38 cellular contexts compared by ENCODE assay signal in the genomic region with DNA sequence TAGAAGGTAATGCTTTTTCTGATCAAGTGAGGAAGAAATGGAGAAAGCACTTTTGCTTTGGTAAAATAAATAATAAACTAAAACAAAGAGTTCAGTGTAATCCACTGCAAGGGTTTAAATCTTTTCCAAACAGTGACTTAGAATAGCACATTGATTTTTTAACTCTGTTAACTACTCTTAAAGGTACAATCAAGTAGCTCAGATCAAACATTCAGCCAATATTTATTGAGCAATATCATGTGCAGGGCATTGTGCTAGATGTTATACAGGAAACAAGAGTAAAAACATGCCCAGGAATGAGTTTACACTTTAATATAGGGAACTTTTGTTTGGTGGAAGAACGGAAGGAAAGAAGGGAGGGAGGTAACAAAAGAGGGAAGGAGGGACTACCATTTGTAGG.
"Had no signal": no experiment of that assay in that cellular context is flagged by ENCODE, and none has a peak within 500 bp of the region (broad histone marks: within the 10 kb centered on the region; RNA-seq: fewer than 3 reads in every experiment).

No MANE protein-coding gene starts in this region.

- H3K36me3 Mint-ChIP-seq: activated CD4-positive, alpha-beta memory T cell treated with anti-CD3 and anti-CD28 coated beads for 36 hours; activated naive CD4-positive, alpha-beta T cell treated with anti-CD3 and anti-CD28 coated beads, Interleukin-2, amount 50 U/mL, for 72 hours; activated naive CD8-positive, alpha-beta T cell treated with anti-CD3 and anti-CD28 coated beads for 36 hours; brain had no signal

- DNase-seq: activated B cell treated with CpG ODN at 0.5 μM for 24 hours; activated CD4-positive, alpha-beta memory T cell treated with anti-CD3 and anti-CD28 coated beads for 36 hours; activated CD4-positive, alpha-beta T cell treated with anti-CD3 and anti-CD28 coated beads for 4 hours; activated CD4-positive, alpha-beta T cell treated with anti-CD3 and anti-CD28 coated beads, Interleukin-2, amount 10 ng/mL, durations not matched to agents 24 days and 14 days; activated CD4-positive, alpha-beta T cell treated with anti-CD3 and anti-CD28 coated beads, Interleukin-2, amount 50 U/mL, for 1 hour; activated CD4-positive, alpha-beta T cell treated with anti-CD3 and anti-CD28 coated beads, Interleukin-2, amount 50 U/mL, for 4 hours; activated CD4-positive, CD25-positive, alpha-beta regulatory T cell treated with anti-CD3 and anti-CD28 coated beads, Interleukin-2, amount 50 U/mL, for 72 hours; activated CD8-positive, alpha-beta memory T cell treated with anti-CD3 and anti-CD28 coated beads, Interleukin-2, amount 50 U/mL, for 4 hours; activated CD8-positive, alpha-beta T cell treated with anti-CD3 and anti-CD28 coated beads for 36 hours; activated effector memory CD4-positive, alpha-beta T cell treated with anti-CD3 and anti-CD28 coated beads, Interleukin-2, amount 50 U/mL, for 16 hours; activated gamma-delta T cell treated with Interleukin-2 at 50 U/mL for 16 hours; activated naive CD4-positive, alpha-beta T cell; activated naive CD4-positive, alpha-beta T cell treated with anti-CD3 and anti-CD28 coated beads for 36 hours; activated naive CD4-positive, alpha-beta T cell treated with anti-CD3 and anti-CD28 coated beads, Interleukin-2, amount 50 U/mL, for 16 hours; activated naive CD8-positive, alpha-beta T cell treated with anti-CD3 and anti-CD28 coated beads for 36 hours; activated T-cell treated with anti-CD3 and anti-CD28 coated beads for 4 hours; activated T-cell treated with anti-CD3 and anti-CD28 coated beads, Interleukin-2, amount 50 U/mL, for 1 hour; activated T-cell treated with anti-CD3 and anti-CD28 coated beads, Interleukin-2, amount 50 U/mL, for 4 hours; activated T-cell treated with anti-CD3 and anti-CD28 coated beads, Interleukin-2, amount 50 U/mL, for 72 hours; adrenal gland; amniotic stem cell; aorta; caudate nucleus; cerebellar nuclear complex; T-helper 1 cell; T-helper 2 cell; T-helper 9 cell had no signal

- H3K4me3 Mint-ChIP-seq: activated B cell treated with CpG ODN at 0.5 μM for 24 hours; activated CD4-positive, alpha-beta memory T cell treated with anti-CD3 and anti-CD28 coated beads for 36 hours; activated CD4-positive, alpha-beta T cell treated with anti-CD3 and anti-CD28 coated beads, Interleukin-2, amount 10 ng/mL, durations not matched to agents 24 days and 14 days; activated CD8-positive, alpha-beta T cell treated with anti-CD3 and anti-CD28 coated beads for 36 hours; activated naive CD4-positive, alpha-beta T cell treated with anti-CD3 and anti-CD28 coated beads for 36 hours; activated naive CD8-positive, alpha-beta T cell treated with anti-CD3 and anti-CD28 coated beads for 36 hours; activated T-cell treated with anti-CD3 and anti-CD28 coated beads, Interleukin-2, amount 50 U/mL, for 4 hours; activated T-cell treated with anti-CD3 and anti-CD28 coated beads, Interleukin-2, amount 50 U/mL, for 72 hours; activated T-helper 1 cell treated with anti-CD3 and anti-CD28 coated beads, Interleukin-12 subunit alpha, Interleukin-12 subunit beta, Interleukin-2, Interleukin-4 antibody, amounts not matched to agents 30 ng/mL and 10 ng/mL and 1 ng/mL, durations not matched to agents 14 hours and 24 hours and 36 hours; activated T-helper 17 cell treated with anti-CD3 and anti-CD28 coated beads, Interleukin-2, amount 50 U/mL, for 72 hours; brain; central memory CD8-positive, alpha-beta T cell; T-helper 1 cell treated with Interleukin-12 subunit alpha and Interleukin-12 subunit beta and Interleukin-4 antibody, amounts not matched to agents 30 μg/mL and 1 μg/mL, for 36 hours; T-helper 2 cell treated with Interferon-gamma antibody and Interleukin-4, amounts not matched to agents 5 μg/mL and 100 μg/mL, for 36 hours had no signal

- H3K9me3 ChIP-seq: adrenal gland had no signal

- H3K27ac Mint-ChIP-seq: activated B cell treated with CpG ODN at 0.5 μM for 24 hours; activated CD4-positive, alpha-beta memory T cell treated with anti-CD3 and anti-CD28 coated beads for 36 hours; activated CD4-positive, alpha-beta T cell treated with anti-CD3 and anti-CD28 coated beads, Interleukin-2, amount 10 ng/mL, durations not matched to agents 24 days and 14 days; activated CD8-positive, alpha-beta T cell treated with anti-CD3 and anti-CD28 coated beads for 36 hours; activated naive CD4-positive, alpha-beta T cell treated with anti-CD3 and anti-CD28 coated beads for 36 hours; activated naive CD4-positive, alpha-beta T cell treated with anti-CD3 and anti-CD28 coated beads, Interleukin-2, amount 50 U/mL, for 72 hours; activated naive CD8-positive, alpha-beta T cell treated with anti-CD3 and anti-CD28 coated beads for 36 hours; activated T-cell treated with anti-CD3 and anti-CD28 coated beads, Interleukin-2, amount 50 U/mL, for 72 hours; activated T-helper 1 cell treated with anti-CD3 and anti-CD28 coated beads, Interleukin-12 subunit alpha, Interleukin-12 subunit beta, Interleukin-2, Interleukin-4 antibody, amounts not matched to agents 30 ng/mL and 10 ng/mL and 1 ng/mL, durations not matched to agents 14 hours and 24 hours and 36 hours; activated T-helper 17 cell treated with anti-CD3 and anti-CD28 coated beads, Interleukin-2, amount 50 U/mL, for 72 hours; T-helper 1 cell treated with Interleukin-12 subunit alpha and Interleukin-12 subunit beta and Interleukin-4 antibody, amounts not matched to agents 30 μg/mL and 1 μg/mL, for 36 hours; T-helper 2 cell treated with Interferon-gamma antibody and Interleukin-4, amounts not matched to agents 5 μg/mL and 100 μg/mL, for 36 hours had no signal

- H3K9me3 Mint-ChIP-seq: activated B cell treated with CpG ODN at 0.5 μM for 24 hours; activated CD4-positive, alpha-beta T cell treated with anti-CD3 and anti-CD28 coated beads, Interleukin-2, amount 10 ng/mL, durations not matched to agents 24 days and 14 days; activated CD8-positive, alpha-beta T cell treated with anti-CD3 and anti-CD28 coated beads for 36 hours; activated naive CD4-positive, alpha-beta T cell treated with anti-CD3 and anti-CD28 coated beads for 36 hours; activated naive CD4-positive, alpha-beta T cell treated with anti-CD3 and anti-CD28 coated beads, Interleukin-2, amount 50 U/mL, for 72 hours; activated naive CD8-positive, alpha-beta T cell treated with anti-CD3 and anti-CD28 coated beads for 36 hours; activated T-cell treated with anti-CD3 and anti-CD28 coated beads, Interleukin-2, amount 50 U/mL, for 4 hours; activated T-cell treated with anti-CD3 and anti-CD28 coated beads, Interleukin-2, amount 50 U/mL, for 72 hours; activated T-helper 1 cell treated with anti-CD3 and anti-CD28 coated beads, Interleukin-12 subunit alpha, Interleukin-12 subunit beta, Interleukin-2, Interleukin-4 antibody, amounts not matched to agents 30 ng/mL and 10 ng/mL and 1 ng/mL, durations not matched to agents 14 hours and 24 hours and 36 hours; activated T-helper 17 cell treated with anti-CD3 and anti-CD28 coated beads, Interleukin-2, amount 50 U/mL, for 72 hours; brain; central memory CD8-positive, alpha-beta T cell; T-helper 1 cell treated with Interleukin-12 subunit alpha and Interleukin-12 subunit beta and Interleukin-4 antibody, amounts not matched to agents 30 μg/mL and 1 μg/mL, for 36 hours; T-helper 2 cell treated with Interferon-gamma antibody and Interleukin-4, amounts not matched to agents 5 μg/mL and 100 μg/mL, for 36 hours had no signal

- H3K27me3 Mint-ChIP-seq: activated B cell treated with CpG ODN at 0.5 μM for 24 hours; activated CD4-positive, alpha-beta memory T cell treated with anti-CD3 and anti-CD28 coated beads for 36 hours; activated CD4-positive, alpha-beta T cell treated with anti-CD3 and anti-CD28 coated beads, Interleukin-2, amount 10 ng/mL, durations not matched to agents 24 days and 14 days; activated CD8-positive, alpha-beta T cell treated with anti-CD3 and anti-CD28 coated beads for 36 hours; activated naive CD8-positive, alpha-beta T cell treated with anti-CD3 and anti-CD28 coated beads for 36 hours; activated T-helper 17 cell treated with anti-CD3 and anti-CD28 coated beads, Interleukin-2, amount 50 U/mL, for 72 hours; brain; central memory CD8-positive, alpha-beta T cell had no signal

- H3K4me1 ChIP-seq: adrenal gland had no signal

- H3K36me3 ChIP-seq: adrenal gland, cardiac muscle cell had no signal

- H3K27ac ChIP-seq: adrenal gland, cardiac muscle cell, VCaP had no signal

- H3K4me1 Mint-ChIP-seq: activated B cell treated with CpG ODN at 0.5 μM for 24 hours; activated CD4-positive, alpha-beta T cell treated with anti-CD3 and anti-CD28 coated beads, Interleukin-2, amount 10 ng/mL, durations not matched to agents 24 days and 14 days; activated naive CD8-positive, alpha-beta T cell treated with anti-CD3 and anti-CD28 coated beads for 36 hours; activated T-helper 17 cell treated with anti-CD3 and anti-CD28 coated beads, Interleukin-2, amount 50 U/mL, for 72 hours; central memory CD8-positive, alpha-beta T cell had no signal

- ATAC-seq: activated CD8-positive, alpha-beta T cell treated with anti-CD3 and anti-CD28 coated beads for 36 hours; activated naive CD4-positive, alpha-beta T cell treated with anti-CD3 and anti-CD28 coated beads, Interleukin-2, amount 50 U/mL, for 72 hours; activated T-cell treated with anti-CD3 and anti-CD28 coated beads, Interleukin-2, amount 50 U/mL, for 4 hours; activated T-cell treated with anti-CD3 and anti-CD28 coated beads, Interleukin-2, amount 50 U/mL, for 72 hours; activated T-helper 17 cell treated with anti-CD3 and anti-CD28 coated beads, Interleukin-2, amount 50 U/mL, for 72 hours had no signal

- FAIRE-seq: bronchial epithelial cell, TTC549 had no signal

- H3K4me3 ChIP-seq: adrenal gland, cardiac muscle cell had no signal

- H3K27me3 ChIP-seq: cardiac muscle cell had no signal
